Comparison of ENCODE assay signal across 1 cellular context in genomic region chr3:141217389-141217788, GRCh38.
TF ChIP-seq lines count a peak whose summit lies in the region.

No MANE protein-coding gene starts in this region.

TF ChIP-seq in liver, 16 proteins besides CTCF, POLR2A, EP300 and RAD21 (continued from another document):
- TF ChIP-seq, protein P1, sequence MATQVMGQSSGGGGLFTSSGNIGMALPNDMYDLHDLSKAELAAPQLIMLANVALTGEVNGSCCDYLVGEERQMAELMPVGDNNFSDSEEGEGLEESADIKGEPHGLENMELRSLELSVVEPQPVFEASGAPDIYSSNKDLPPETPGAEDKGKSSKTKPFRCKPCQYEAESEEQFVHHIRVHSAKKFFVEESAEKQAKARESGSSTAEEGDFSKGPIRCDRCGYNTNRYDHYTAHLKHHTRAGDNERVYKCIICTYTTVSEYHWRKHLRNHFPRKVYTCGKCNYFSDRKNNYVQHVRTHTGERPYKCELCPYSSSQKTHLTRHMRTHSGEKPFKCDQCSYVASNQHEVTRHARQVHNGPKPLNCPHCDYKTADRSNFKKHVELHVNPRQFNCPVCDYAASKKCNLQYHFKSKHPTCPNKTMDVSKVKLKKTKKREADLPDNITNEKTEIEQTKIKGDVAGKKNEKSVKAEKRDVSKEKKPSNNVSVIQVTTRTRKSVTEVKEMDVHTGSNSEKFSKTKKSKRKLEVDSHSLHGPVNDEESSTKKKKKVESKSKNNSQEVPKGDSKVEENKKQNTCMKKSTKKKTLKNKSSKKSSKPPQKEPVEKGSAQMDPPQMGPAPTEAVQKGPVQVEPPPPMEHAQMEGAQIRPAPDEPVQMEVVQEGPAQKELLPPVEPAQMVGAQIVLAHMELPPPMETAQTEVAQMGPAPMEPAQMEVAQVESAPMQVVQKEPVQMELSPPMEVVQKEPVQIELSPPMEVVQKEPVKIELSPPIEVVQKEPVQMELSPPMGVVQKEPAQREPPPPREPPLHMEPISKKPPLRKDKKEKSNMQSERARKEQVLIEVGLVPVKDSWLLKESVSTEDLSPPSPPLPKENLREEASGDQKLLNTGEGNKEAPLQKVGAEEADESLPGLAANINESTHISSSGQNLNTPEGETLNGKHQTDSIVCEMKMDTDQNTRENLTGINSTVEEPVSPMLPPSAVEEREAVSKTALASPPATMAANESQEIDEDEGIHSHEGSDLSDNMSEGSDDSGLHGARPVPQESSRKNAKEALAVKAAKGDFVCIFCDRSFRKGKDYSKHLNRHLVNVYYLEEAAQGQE (IDR thresholded peaks at IDR 0.05), result no peak
- TF ChIP-seq ZBTB33 (IDR thresholded peaks at IDR 0.05) (no peak), SP1 (IDR thresholded peaks at IDR 0.05) (peak; percentile 67), GABPA (IDR thresholded peaks at IDR 0.05 in 1 of 2, conservative IDR thresholded peaks at IDR 0.05 in 1 of 2) (no peak), HNF4G (IDR thresholded peaks at IDR 0.05) (peak; percentile 57), JUND (IDR thresholded peaks at IDR 0.05) (no peak), YY1 (IDR thresholded peaks at IDR 0.05) (no peak), FOXA2 (IDR thresholded peaks at IDR 0.05) (no peak), NR2F2 (IDR thresholded peaks at IDR 0.05) (no peak), RXRA (IDR thresholded peaks at IDR 0.05) (peak; percentile 48 to 63), MAX (IDR thresholded peaks at IDR 0.05) (no peak), FOXA1 (IDR thresholded peaks at IDR 0.05) (no peak)
- TF ChIP-seq, protein P2, sequence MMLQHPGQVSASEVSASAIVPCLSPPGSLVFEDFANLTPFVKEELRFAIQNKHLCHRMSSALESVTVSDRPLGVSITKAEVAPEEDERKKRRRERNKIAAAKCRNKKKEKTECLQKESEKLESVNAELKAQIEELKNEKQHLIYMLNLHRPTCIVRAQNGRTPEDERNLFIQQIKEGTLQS (IDR thresholded peaks at IDR 0.05), result no peak
